Comparison of ENCODE assay signal across 15 cellular contexts in the genomic region with DNA sequence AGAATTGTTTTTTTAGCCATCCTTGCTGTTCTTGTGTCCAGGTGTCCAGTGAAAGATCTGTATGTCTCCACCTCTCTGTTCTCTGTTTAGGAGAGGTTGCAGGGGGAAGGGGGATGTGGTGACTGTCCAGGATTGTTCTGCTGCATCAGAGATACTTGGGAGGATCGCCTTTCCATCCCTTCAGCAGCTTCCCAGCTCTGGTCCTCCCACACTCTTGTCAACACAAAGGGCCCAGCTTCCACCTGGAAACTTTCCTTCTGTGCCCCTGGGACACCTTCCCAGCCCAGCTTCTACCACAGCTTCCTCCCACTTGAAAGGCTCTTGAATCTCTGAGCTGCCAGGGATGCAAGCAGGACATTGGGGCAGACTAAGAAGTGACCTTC.
"Had no signal": no experiment of that assay in that cellular context is flagged by ENCODE, and none has a peak within 500 bp of the region (broad histone marks: within the 10 kb centered on the region; RNA-seq: fewer than 3 reads in every experiment).

No MANE protein-coding gene starts in this region.

- DNase-seq: activated CD8-positive, alpha-beta memory T cell treated with anti-CD3 and anti-CD28 coated beads, Interleukin-2, amount 50 U/mL, for 4 hours; activated CD8-positive, alpha-beta T cell treated with anti-CD3 and anti-CD28 coated beads for 36 hours; activated naive CD4-positive, alpha-beta T cell treated with anti-CD3 and anti-CD28 coated beads for 36 hours; amniotic stem cell; brain microvascular endothelial cell; hippocampal formation; lower lobe of right lung; pancreas; stimulated activated CD4-positive, alpha-beta T cell treated with anti-CD3 and anti-CD28 coated beads, Interleukin-12 subunit alpha, Interleukin-12 subunit beta, amount 100 ng/mL, for 4 hours; testis had no signal

- H3K36me3 ChIP-seq: brain microvascular endothelial cell, lower lobe of right lung, pancreas had no signal

- H3K27ac Mint-ChIP-seq: activated CD8-positive, alpha-beta T cell treated with anti-CD3 and anti-CD28 coated beads for 36 hours; activated naive CD4-positive, alpha-beta T cell treated with anti-CD3 and anti-CD28 coated beads for 36 hours; endodermal cell; mesothelial cell of epicardium; stimulated activated naive CD8-positive, alpha-beta T cell treated with anti-CD3 and anti-CD28 coated beads, Interleukin-15, Interleukin-2, amounts not matched to agents 100 ng/mL and 50 ng/mL, for 24 hours had no signal

- H3K9me3 ChIP-seq: lower lobe of right lung, pancreas, testis had no signal

- H3K4me3 ChIP-seq: lower lobe of right lung, pancreas, SK-N-MC, testis had no signal

- H3K27ac ChIP-seq: brain microvascular endothelial cell, lower lobe of right lung, pancreas, SK-N-MC, testis had no signal

- ATAC-seq: activated CD4-positive, CD25-positive, alpha-beta regulatory T cell treated with anti-CD3 and anti-CD28 coated beads, Interleukin-2, amount 50 U/mL, for 24 hours; activated CD8-positive, alpha-beta T cell treated with anti-CD3 and anti-CD28 coated beads for 36 hours; lower lobe of right lung; pancreas had no signal

- H3K4me3 Mint-ChIP-seq: activated CD8-positive, alpha-beta T cell treated with anti-CD3 and anti-CD28 coated beads for 36 hours; activated naive CD4-positive, alpha-beta T cell treated with anti-CD3 and anti-CD28 coated beads for 36 hours; mesothelial cell of epicardium had no signal

- H3K9me3 Mint-ChIP-seq: activated CD8-positive, alpha-beta T cell treated with anti-CD3 and anti-CD28 coated beads for 36 hours; activated naive CD4-positive, alpha-beta T cell treated with anti-CD3 and anti-CD28 coated beads for 36 hours; endodermal cell; mesothelial cell of epicardium; stimulated activated naive CD8-positive, alpha-beta T cell treated with anti-CD3 and anti-CD28 coated beads, Interleukin-15, Interleukin-2, amounts not matched to agents 100 ng/mL and 50 ng/mL, for 24 hours had no signal

- H3K36me3 Mint-ChIP-seq: mesothelial cell of epicardium had no signal
